Comparison of ENCODE assay signal across 6 cellular contexts in the genomic region with DNA sequence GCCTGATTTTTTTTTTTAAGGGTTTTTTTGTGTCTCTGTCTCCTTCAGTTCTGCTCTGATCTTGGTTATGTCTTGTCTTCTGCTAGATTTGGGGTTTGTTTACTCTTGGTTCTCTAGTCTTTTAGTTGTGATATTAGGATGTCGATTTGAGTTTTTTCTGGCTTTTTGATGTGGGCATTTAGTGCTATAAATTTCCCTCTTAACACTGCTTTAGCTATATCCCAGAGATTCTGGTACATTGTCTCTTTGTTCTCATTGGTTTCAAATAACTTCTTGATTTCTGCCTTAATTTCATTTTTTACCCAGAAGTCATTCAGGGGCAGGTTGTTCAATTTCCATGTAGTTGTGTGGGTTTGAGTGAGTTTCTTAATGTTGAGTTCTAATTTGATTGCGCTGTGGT. TPM values are rescaled to one million over a fixed set of nuclear protein-coding genes. Genes with fewer than 3 reads are reported as not detected.
A peak's percentile ranks its signal among the peaks of the same experiment; 100 is the strongest.
DNase-seq lines count a peak whose midpoint lies in the region; ATAC-seq, FAIRE-seq and TF ChIP-seq lines count a peak whose summit lies in the region.
"Not testable (repeated sequence)": the region's sequence is repeated elsewhere in the genome, so short reads cannot be mapped to it uniquely, and the experiment has no call there.

No MANE protein-coding gene starts in this region.

- not testable (repeated sequence) for H3K27me3 ChIP-seq in CD8-positive, alpha-beta T cell (ENCODE audit: insufficient read depth, low read length); HepG2 (ENCODE audit: control insufficient read depth in 1 of 2, insufficient read depth in 2 of 2, low read length in 2 of 2)

- not testable (repeated sequence) for H3K27me3 Mint-ChIP-seq in CD8-positive, alpha-beta T cell (ENCODE audit: low read depth); activated CD4-positive, alpha-beta memory T cell treated with anti-CD3 and anti-CD28 coated beads for 36 hours; activated T-helper 17 cell treated with anti-CD3 and anti-CD28 coated beads, Interleukin-2, amount 50 U/mL, for 72 hours; activated naive CD8-positive, alpha-beta T cell; natural killer cell treated with Interleukin-12 subunit alpha and Interleukin-12 subunit beta and Interleukin-15 and Interleukin-18, amount 100 ng/mL, for 72 hours

- not testable (repeated sequence) for H2AFZ ChIP-seq in HepG2 (ENCODE audit: low read length)

- peaks cover 94% of the 10 kb centered on the region for H3K79me2 ChIP-seq in HepG2 (ENCODE audit: insufficient read depth, low read length)

- CTCF ChIA-PET in CD8-positive, alpha-beta T cell (lab: Charles Lee) = interaction anchor here (3.5 kb wide), 1 partner anchor 17 kb away, joined by 16 read pairs; no protein-coding TSS in a partner anchor
- CTCF ChIA-PET in activated CD4-positive, alpha-beta memory T cell treated with anti-CD3 and anti-CD28 coated beads for 36 hours (lab: Charles Lee) = interaction anchor here (1.2 to 2.3 kb wide), 2 partner anchors 17 kb away, joined by 6 to 11 read pairs; no protein-coding TSS in a partner anchor
- CTCF ChIA-PET in HepG2 (lab: Yijun Ruan, JAX; ENCODE audit: low intra/inter-chr PET ratio, low total read pairs) = not testable (repeated sequence)

- H3K9ac ChIP-seq in HepG2 (ENCODE audit: insufficient read depth, low read depth, low read length) = not testable (repeated sequence)

- TF ChIP-seq RAD21 in HepG2 (CRISPR knock-in tag; IDR thresholded peaks at IDR 0.05) = not testable (repeated sequence)

- peaks cover 75% of the 10 kb centered on the region for H3K4me1 Mint-ChIP-seq in CD8-positive, alpha-beta T cell (ENCODE audit: low read depth)
- peaks cover 78% of the 10 kb centered on the region for H3K4me1 Mint-ChIP-seq in activated CD4-positive, alpha-beta memory T cell treated with anti-CD3 and anti-CD28 coated beads for 36 hours (ENCODE audit: low read depth)
- H3K4me1 Mint-ChIP-seq in activated T-helper 17 cell treated with anti-CD3 and anti-CD28 coated beads, Interleukin-2, amount 50 U/mL, for 72 hours = peaks cover 64% of the 10 kb centered on the region
- peaks cover 83% of the 10 kb centered on the region for H3K4me1 Mint-ChIP-seq in activated naive CD8-positive, alpha-beta T cell (ENCODE audit: low read depth)
- H3K4me1 Mint-ChIP-seq in natural killer cell treated with Interleukin-12 subunit alpha and Interleukin-12 subunit beta and Interleukin-15 and Interleukin-18, amount 100 ng/mL, for 72 hours (ENCODE audit: low read depth in 2 of 2) = peaks cover 68 to 69% of the 10 kb centered on the region in 2 donors

- POLR2A ChIA-PET in CD8-positive, alpha-beta T cell (lab: Charles Lee); activated CD4-positive, alpha-beta memory T cell treated with anti-CD3 and anti-CD28 coated beads for 36 hours (lab: Charles Lee): not testable (repeated sequence)
- POLR2A ChIA-PET in HepG2 (lab: Yijun Ruan, JAX) = interaction anchor here (5.4 kb wide), 1 partner anchor 26 kb away, joined by 65 read pairs; the partner anchor contains the start of gene NFATC3

- H3K9me3 ChIP-seq in CD8-positive, alpha-beta T cell (ENCODE audit: low read length) = not testable (repeated sequence)
- H3K9me3 ChIP-seq in HepG2 (ENCODE audit: low read length) = peaks cover 12% of the 10 kb centered on the region

- peaks cover 40% of the 10 kb centered on the region for H3K4me1 ChIP-seq in CD8-positive, alpha-beta T cell (ENCODE audit: insufficient read depth, low read length)
- H3K4me1 ChIP-seq in HepG2 (ENCODE audit: insufficient read depth, low read length) = peaks cover 82% of the 10 kb centered on the region

- H3K36me3 Mint-ChIP-seq in CD8-positive, alpha-beta T cell = peaks cover 41% of the 10 kb centered on the region
- peaks cover 30% of the 10 kb centered on the region for H3K36me3 Mint-ChIP-seq in activated CD4-positive, alpha-beta memory T cell treated with anti-CD3 and anti-CD28 coated beads for 36 hours
- peaks cover 24% of the 10 kb centered on the region for H3K36me3 Mint-ChIP-seq in activated T-helper 17 cell treated with anti-CD3 and anti-CD28 coated beads, Interleukin-2, amount 50 U/mL, for 72 hours (ENCODE audit: low read depth)
- H3K36me3 Mint-ChIP-seq in activated naive CD8-positive, alpha-beta T cell = peaks cover 23% of the 10 kb centered on the region
- peaks cover 42% of the 10 kb centered on the region for H3K36me3 Mint-ChIP-seq in natural killer cell treated with Interleukin-12 subunit alpha and Interleukin-12 subunit beta and Interleukin-15 and Interleukin-18, amount 100 ng/mL, for 72 hours

- peaks cover 28% of the 10 kb centered on the region for H3K9me3 Mint-ChIP-seq in CD8-positive, alpha-beta T cell
- peaks cover 35% of the 10 kb centered on the region for H3K9me3 Mint-ChIP-seq in activated CD4-positive, alpha-beta memory T cell treated with anti-CD3 and anti-CD28 coated beads for 36 hours
- H3K9me3 Mint-ChIP-seq in activated T-helper 17 cell treated with anti-CD3 and anti-CD28 coated beads, Interleukin-2, amount 50 U/mL, for 72 hours; activated naive CD8-positive, alpha-beta T cell (ENCODE audit: low read depth); natural killer cell treated with Interleukin-12 subunit alpha and Interleukin-12 subunit beta and Interleukin-15 and Interleukin-18, amount 100 ng/mL, for 72 hours: not testable (repeated sequence)

- not testable (repeated sequence) for H3K4me2 ChIP-seq in HepG2 (ENCODE audit: low read depth, low read length)

- not testable (repeated sequence) for TF ChIP-seq POLR2A in HepG2 (IDR thresholded peaks at IDR 0.05; ENCODE audit: insufficient read depth in 1 of 2, low read depth in 2 of 2, low read length in 2 of 2)

- not testable (repeated sequence) for TF ChIP-seq EP300 in HepG2 (IDR thresholded peaks at IDR 0.05; ENCODE audit: low read depth in 2 of 2, low read length in 2 of 2); HepG2 (CRISPR knock-in tag; IDR thresholded peaks at IDR 0.05; ENCODE audit: borderline replicate concordance)

- intact Hi-C loops in CD8-positive, alpha-beta T cell (cut with DNase I, micrococcal nuclease); activated CD4-positive, alpha-beta memory T cell treated with anti-CD3 and anti-CD28 coated beads for 36 hours (cut with micrococcal nuclease); HepG2 (cut with micrococcal nuclease; ENCODE audit: unreplicated experiment): not testable (repeated sequence)

- H3K27ac ChIP-seq in CD8-positive, alpha-beta T cell (ENCODE audit: low read depth, low read length) = not testable (repeated sequence)
- H3K27ac ChIP-seq in HepG2 (ENCODE audit: extremely low read length, insufficient read depth, low read length) = peak overlapping the region; percentile 86

- H3K4me3 ChIP-seq in CD8-positive, alpha-beta T cell (ENCODE audit: low read depth, low read length); HepG2 (replicated peaks in 1 of 3; ENCODE audit: insufficient read depth in 1 of 3, low read depth in 2 of 3, low read length in 3 of 3): not testable (repeated sequence)

- not testable (repeated sequence) for H3K36me3 ChIP-seq in CD8-positive, alpha-beta T cell (ENCODE audit: insufficient read depth, low read length); HepG2 (replicated peaks in 1 of 2; ENCODE audit: control insufficient read depth in 1 of 2, insufficient read depth in 2 of 2, low read length in 2 of 2)

- not testable (repeated sequence) for DNase-seq in CD8-positive, alpha-beta T cell; activated CD4-positive, alpha-beta memory T cell treated with anti-CD3 and anti-CD28 coated beads for 36 hours; HepG2 (ENCODE audit: low spot score); natural killer cell treated with Interleukin-12 subunit alpha and Interleukin-12 subunit beta and Interleukin-15 and Interleukin-18, amount 100 ng/mL, for 72 hours (ENCODE audit: low spot score)

- not testable (repeated sequence) for ATAC-seq in CD8-positive, alpha-beta T cell; activated T-helper 17 cell treated with anti-CD3 and anti-CD28 coated beads, Interleukin-2, amount 50 U/mL, for 72 hours (replicated peaks); HepG2; natural killer cell treated with Interleukin-12 subunit alpha and Interleukin-12 subunit beta and Interleukin-15 and Interleukin-18, amount 100 ng/mL, for 72 hours

- in situ Hi-C loops in HepG2 (cut with HindIII; ENCODE audit: extremely low pct_ligation_motif_present, low pct_unique_long_range_greater_than_20kb) = not testable (repeated sequence)

- not testable (repeated sequence) for TF ChIP-seq CTCF in CD8-positive, alpha-beta T cell (IDR thresholded peaks at IDR 0.05); HepG2 (CRISPR knock-in tag; IDR thresholded peaks at IDR 0.05)

- peaks cover 24% of the 10 kb centered on the region; the same call in 1 of the 2 replicates for H4K20me1 ChIP-seq in HepG2 (ENCODE audit: insufficient read depth, low read length)

- FAIRE-seq in HepG2 (lab: Jason Lieb, UNC) = not testable (repeated sequence)

- peak overlapping the region; percentile 82 for H3K27ac Mint-ChIP-seq in CD8-positive, alpha-beta T cell
- peak overlapping the region; percentile 47 for H3K27ac Mint-ChIP-seq in activated CD4-positive, alpha-beta memory T cell treated with anti-CD3 and anti-CD28 coated beads for 36 hours
- peak overlapping the region; percentile 61 for H3K27ac Mint-ChIP-seq in activated T-helper 17 cell treated with anti-CD3 and anti-CD28 coated beads, Interleukin-2, amount 50 U/mL, for 72 hours
- peak overlapping the region; percentile 69 for H3K27ac Mint-ChIP-seq in activated naive CD8-positive, alpha-beta T cell
- H3K27ac Mint-ChIP-seq in natural killer cell treated with Interleukin-12 subunit alpha and Interleukin-12 subunit beta and Interleukin-15 and Interleukin-18, amount 100 ng/mL, for 72 hours = peak overlapping the region; percentile 10 to 59

- not testable (repeated sequence) for H3K4me3 Mint-ChIP-seq in CD8-positive, alpha-beta T cell; activated CD4-positive, alpha-beta memory T cell treated with anti-CD3 and anti-CD28 coated beads for 36 hours
- H3K4me3 Mint-ChIP-seq in activated T-helper 17 cell treated with anti-CD3 and anti-CD28 coated beads, Interleukin-2, amount 50 U/mL, for 72 hours = peak overlapping the region; percentile 43
- peak overlapping the region; percentile 51 for H3K4me3 Mint-ChIP-seq in activated naive CD8-positive, alpha-beta T cell
- H3K4me3 Mint-ChIP-seq in natural killer cell treated with Interleukin-12 subunit alpha and Interleukin-12 subunit beta and Interleukin-15 and Interleukin-18, amount 100 ng/mL, for 72 hours = peak overlapping the region; percentile 29

- WGBS in HepG2 (ENCODE audit: low lambda C conversion rate) = 100% methylated on average over 2 of the region's 2 CpGs

- BruUV-seq in HepG2 (replicated peaks; lab: Mats Ljungman, UMichigan) = not testable (repeated sequence)

RNA-seq across cellular contexts. Expression of gene NFATC3, which starts 25.4 kb away (rescaled TPM):
- total RNA-seq in CD8-positive, alpha-beta T cell = 10 to 100 TPM; 79.4 to 85.2 TPM
- 10 to 100 TPM; 83.4 to 85.2 TPM for total RNA-seq in activated CD4-positive, alpha-beta memory T cell treated with anti-CD3 and anti-CD28 coated beads for 36 hours
- total RNA-seq in activated T-helper 17 cell treated with anti-CD3 and anti-CD28 coated beads, Interleukin-2, amount 50 U/mL, for 72 hours = 10 to 100 TPM; 71.1 to 78.1 TPM
- total RNA-seq in HepG2 (2016; rRNA removed; fragmentation: Illumina TruSeq; extraction: Trizol) = 52.6 and 63.2 TPM in 2 replicates
- 234 and 265 TPM in 2 replicates for total RNA-seq in HepG2 (2016; cell fraction: cytosol; rRNA removed; fragmentation: Illumina TruSeq; extraction: Trizol; ENCODE audit: low read depth)
- total RNA-seq in HepG2 (2016; cell fraction: insoluble cytoplasmic fraction; rRNA removed; fragmentation: Illumina TruSeq; extraction: Trizol) = 54.0 and 61.4 TPM in 2 replicates
- total RNA-seq in HepG2 (2016; cell fraction: membrane; rRNA removed; fragmentation: Illumina TruSeq; extraction: Trizol) = 183 and 209 TPM in 2 replicates
- total RNA-seq in HepG2 (2016; cell fraction: nucleus; rRNA removed; fragmentation: Illumina TruSeq; extraction: Trizol) = 42.9 and 44.2 TPM in 2 replicates
- polyA plus RNA-seq in HepG2 (2011; rRNA removed) = 52.7 and 62.7 TPM in 2 replicates
- 38.3 and 51.2 TPM in 2 replicates for polyA plus RNA-seq in HepG2 (2011; cell fraction: cytosol; rRNA removed)
- 32.5 and 33.2 TPM in 2 replicates for polyA plus RNA-seq in HepG2 (2011; cell fraction: nucleus; rRNA removed)
- 30.6 and 32.4 TPM in 2 replicates for polyA plus RNA-seq in HepG2 (2012)
- polyA plus RNA-seq in HepG2 (2016; cell fraction: cytosol; fragmentation: Illumina TruSeq; extraction: Trizol; ENCODE audit: low read depth) = 2.5 and 2.8 TPM in 2 replicates
- 63.1 and 64.9 TPM in 2 replicates for polyA plus RNA-seq in HepG2 (2016; cell fraction: insoluble cytoplasmic fraction; fragmentation: Illumina TruSeq; extraction: Trizol; ENCODE audit: low read depth)
- 17.1 and 17.3 TPM in 2 replicates for polyA plus RNA-seq in HepG2 (2016; cell fraction: membrane; fragmentation: Illumina TruSeq; extraction: Trizol; ENCODE audit: low read depth)
- polyA plus RNA-seq in HepG2 (2016; cell fraction: nucleus; fragmentation: Illumina TruSeq; extraction: Trizol; ENCODE audit: insufficient read depth, low read depth) = 38.6 and 39.5 TPM in 2 replicates
- 81.5 and 261 TPM in 2 replicates for polyA minus RNA-seq in HepG2 (2011; rRNA and poly(A)+ RNA removed; ENCODE audit: low replicate concordance)
- 107 and 129 TPM in 2 replicates for polyA minus RNA-seq in HepG2 (2011; cell fraction: cytosol; rRNA and poly(A)+ RNA removed)
- 109 and 138 TPM in 2 replicates for polyA minus RNA-seq in HepG2 (2011; cell fraction: nucleus; rRNA and poly(A)+ RNA removed)
- 100 to 1,000 TPM in 1 of 2 donors, 10 to 100 TPM in 1; 91.9 to 131 TPM for total RNA-seq in natural killer cell treated with Interleukin-12 subunit alpha and Interleukin-12 subunit beta and Interleukin-15 and Interleukin-18, amount 100 ng/mL, for 72 hours
